ENCODE assay signal across 9 cellular contexts in the genomic region with DNA sequence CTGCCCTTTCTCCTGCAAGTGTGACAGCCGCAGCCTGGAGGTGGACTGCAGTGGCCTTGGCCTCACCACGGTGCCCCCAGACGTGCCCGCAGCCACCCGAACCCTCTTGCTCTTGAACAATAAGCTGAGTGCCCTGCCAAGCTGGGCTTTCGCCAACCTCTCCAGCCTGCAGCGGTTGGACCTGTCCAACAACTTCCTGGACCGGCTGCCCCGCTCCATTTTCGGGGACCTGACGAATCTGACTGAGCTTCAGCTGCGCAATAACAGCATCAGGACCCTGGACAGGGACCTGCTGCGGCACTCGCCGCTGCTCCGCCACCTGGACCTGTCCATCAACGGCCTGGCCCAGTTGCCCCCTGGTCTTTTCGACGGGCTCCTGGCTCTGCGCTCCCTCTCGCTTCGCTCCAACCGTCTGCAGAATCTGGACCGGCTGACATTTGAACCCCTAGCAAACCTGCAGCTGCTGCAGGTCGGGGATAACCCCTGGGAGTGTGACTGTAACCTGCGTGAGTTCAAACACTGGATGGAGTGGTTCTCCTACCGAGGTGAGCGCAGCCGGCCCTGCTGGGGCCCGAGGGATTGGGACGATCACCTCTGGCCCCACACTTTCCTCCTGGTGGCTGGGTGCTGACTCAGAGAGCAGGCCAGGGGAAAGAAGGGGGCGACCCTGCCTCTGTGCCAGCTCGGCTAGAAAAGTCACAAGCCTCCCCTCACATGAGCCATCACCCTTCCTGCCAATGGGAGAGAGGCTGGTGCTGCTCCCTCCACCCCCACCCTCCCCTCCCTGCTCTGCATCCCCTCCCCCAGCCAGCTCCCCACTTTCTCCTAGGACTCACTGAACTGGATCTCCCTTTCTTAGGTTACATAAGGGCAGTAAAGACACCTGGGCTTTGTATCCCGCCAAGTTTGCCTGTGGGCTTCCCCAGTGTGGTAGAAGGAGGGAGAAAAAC. TPM values are rescaled to one million over a fixed set of nuclear protein-coding genes. Genes with fewer than 3 reads are reported as not detected.
DNase-seq lines count a peak whose midpoint lies in the region; ATAC-seq, FAIRE-seq and TF ChIP-seq lines count a peak whose summit lies in the region.
"Had no signal": no experiment of that assay in that cellular context is flagged by ENCODE, and none has a peak within 500 bp of the region (broad histone marks: within the 10 kb centered on the region; RNA-seq: fewer than 3 reads in every experiment).

No MANE protein-coding gene starts in this region.

- peak overlapping the region in 1 of 2 donors; percentile 63 for H3K27ac Mint-ChIP-seq in stimulated activated naive CD8-positive, alpha-beta T cell treated with anti-CD3 and anti-CD28 coated beads, Interleukin-15, amount 100 ng/mL, for 72 hours

- peak; percentile 32 for ATAC-seq in stimulated activated naive CD8-positive, alpha-beta T cell treated with anti-CD3 and anti-CD28 coated beads, Interleukin-15, Interleukin-2, amounts not matched to agents 100 U/mL and 50 U/mL, for 24 hours
- ATAC-seq in stimulated activated naive CD8-positive, alpha-beta T cell treated with anti-CD3 and anti-CD28 coated beads, Interleukin-15, amount 100 ng/mL, for 72 hours, result no peak
- peak; percentile 59 for ATAC-seq in GM12878
- ATAC-seq in aorta (ENCODE audit: low FRiP score), result peak; percentile 36
- ATAC-seq in HG03460 (IDR thresholded peaks at IDR 0.05; ENCODE audit: unreplicated experiment), result no peak

- H3K4me1 ChIP-seq in GM12878 (ENCODE audit: control insufficient read depth, insufficient read depth, low read length), result no peaks in the 10 kb centered on the region
- no peaks in the 10 kb centered on the region for H3K4me1 ChIP-seq in keratinocyte (ENCODE audit: control insufficient read depth, extremely low read depth, insufficient read depth, low read length)
- H3K4me1 ChIP-seq in aorta (ENCODE audit: control insufficient read depth in 1 of 2, insufficient read depth in 2 of 2, low read length in 2 of 2), result no peaks in the 10 kb centered on the region

- H3K79me2 ChIP-seq in GM12878 (ENCODE audit: control insufficient read depth, insufficient read depth, low read length) (no peaks in the 10 kb centered on the region), keratinocyte (ENCODE audit: control insufficient read depth, insufficient read depth, low read length) (no peaks in the 10 kb centered on the region)

- no peak for TF ChIP-seq CTCF in GM12878 (IDR thresholded peaks at IDR 0.05 in 2 of 3, conservative IDR thresholded peaks at IDR 0.05 in 1 of 3; ENCODE audit: control insufficient read depth in 2 of 3, extremely low read depth in 1 of 3, insufficient read depth in 1 of 3, low read depth in 3 of 3, low read length in 3 of 3)
- no peak for TF ChIP-seq CTCF in keratinocyte (optimal IDR thresholded peaks at IDR 0.05 in 1 of 3, IDR thresholded peaks at IDR 0.05 in 1 of 3, conservative IDR thresholded peaks at IDR 0.05 in 1 of 3; ENCODE audit: extremely low read depth in 1 of 3, insufficient read depth in 2 of 3, low read length in 3 of 3)

- no peaks in the 10 kb centered on the region for H3K9me3 Mint-ChIP-seq in stimulated activated naive CD8-positive, alpha-beta T cell treated with anti-CD3 and anti-CD28 coated beads, Interleukin-15, amount 100 ng/mL, for 72 hours

- RAD21 ChIA-PET in GM12878 (lab: Charles Lee; ENCODE audit: unreplicated experiment), result no interaction called here

- no peak overlapping the region for H3K4me3 ChIP-seq in GM12878
- H3K4me3 ChIP-seq in keratinocyte (ENCODE audit: control insufficient read depth in 2 of 3, extremely low read depth in 1 of 3, insufficient read depth in 2 of 3, low read depth in 1 of 3, low read length in 3 of 3), result no peak overlapping the region
- no peak overlapping the region for H3K4me3 ChIP-seq in aorta (ENCODE audit: low read length in 2 of 2)

- SMC1A ChIA-PET in GM12878 (lab: Charles Lee; ENCODE audit: uncharacterized antibody, unreplicated experiment), result interaction anchor here (1.1 kb wide), 1 partner anchor 203 kb away, joined by 3 read pairs; no protein-coding TSS in a partner anchor

- H2AFZ ChIP-seq in GM12878 (ENCODE audit: control insufficient read depth, low read depth, low read length) (no peak overlapping the region), keratinocyte (ENCODE audit: control insufficient read depth, low read length) (no peak overlapping the region)

- dilution Hi-C loops in keratinocyte (cut with MboI; ENCODE audit: extremely low pct_ligation_motif_present, low sequenced_read_pairs), result no loop called here

- no peak for FAIRE-seq in GM12878 (lab: Jason Lieb, UNC)
- no peak for FAIRE-seq in keratinocyte (lab: Jason Lieb, UNC)

- BruUV-seq in GM12878 (replicated peaks; lab: Mats Ljungman, UMichigan), result no TSS peak

- H3K4me2 ChIP-seq in GM12878 (ENCODE audit: control insufficient read depth, insufficient read depth) (no peak overlapping the region), keratinocyte (ENCODE audit: control insufficient read depth, extremely low read depth, insufficient read depth, low read depth, low read length) (no peak overlapping the region)

- CTCF ChIA-PET in GM12878 (lab: Yijun Ruan, JAX), result interaction anchor here (1.4 kb wide), 1 partner anchor 109 kb away, joined by 6 read pairs; no protein-coding TSS in a partner anchor

- H3K36me3 ChIP-seq in GM12878 (ENCODE audit: control insufficient read depth in 2 of 2, insufficient read depth in 2 of 2, low read length in 1 of 2) (no peaks in the 10 kb centered on the region), keratinocyte (ENCODE audit: control insufficient read depth in 2 of 2, extremely low read depth in 1 of 2, insufficient read depth in 2 of 2, low read length in 2 of 2) (no peaks in the 10 kb centered on the region), aorta (ENCODE audit: control insufficient read depth in 1 of 2, insufficient read depth in 2 of 2, low read length in 1 of 2) (no peaks in the 10 kb centered on the region)

- H3K9me1 ChIP-seq in keratinocyte (ENCODE audit: control insufficient read depth, extremely low read depth, insufficient read depth, low read length), result no peaks in the 10 kb centered on the region

- peaks cover 37% of the 10 kb centered on the region for H3K27me3 Mint-ChIP-seq in stimulated activated naive CD8-positive, alpha-beta T cell treated with anti-CD3 and anti-CD28 coated beads, Interleukin-15, amount 100 ng/mL, for 72 hours

- no peak for TF ChIP-seq POLR2A in GM12878 (IDR thresholded peaks at IDR 0.05; ENCODE audit: low read depth, low read length)

- DNase-seq in stimulated activated naive CD8-positive, alpha-beta T cell treated with anti-CD3 and anti-CD28 coated beads, Interleukin-15, Interleukin-2, amounts not matched to agents 100 U/mL and 50 U/mL, for 24 hours, result peak; percentile 32
- no peak for DNase-seq in stimulated activated naive CD8-positive, alpha-beta T cell treated with anti-CD3 and anti-CD28 coated beads, Interleukin-15, amount 100 ng/mL, for 72 hours
- DNase-seq in GM12878 (ENCODE audit: low read depth, low spot score) (no peak), keratinocyte (ENCODE audit: low read depth, low spot score) (peak; percentile 11), aorta (peak; percentile 72 to 82), GM19238 (ENCODE audit: insufficient read length, low spot score) (no peak), dedifferentiated amniotic fluid mesenchymal stem cell (ENCODE audit: extremely low spot score) (no peak)

- H4K20me1 ChIP-seq in GM12878 (ENCODE audit: control insufficient read depth, insufficient read depth), result no peaks in the 10 kb centered on the region
- no peaks in the 10 kb centered on the region for H4K20me1 ChIP-seq in keratinocyte (ENCODE audit: control insufficient read depth, extremely low read depth, insufficient read depth, low read length)

- no peak for TF ChIP-seq RAD21 in GM12878 (IDR thresholded peaks at IDR 0.05; ENCODE audit: insufficient read depth, low read depth, low read length)

- 36% methylated on average over 33 of the region's 34 CpGs for WGBS in GM12878 (ENCODE audit: insufficient coverage, insufficient replicate concordance, low lambda C conversion rate, missing lambda C conversion rate)
- 7 to 8% methylated on average over 32 to 34 of the region's 34 CpGs for WGBS in aorta, 2 donors

- H3K9me3 ChIP-seq in GM12878 (replicated peaks; ENCODE audit: control insufficient read depth, insufficient read depth, low read length), result no peaks in the 10 kb centered on the region
- H3K9me3 ChIP-seq in keratinocyte (ENCODE audit: control insufficient read depth, low read depth, low read length), result no peaks in the 10 kb centered on the region
- H3K9me3 ChIP-seq in aorta (ENCODE audit: control insufficient read depth, low read length), result no peaks in the 10 kb centered on the region

- H3K27ac ChIP-seq in GM12878 (ENCODE audit: control insufficient read depth, insufficient read depth) (no peak overlapping the region), keratinocyte (ENCODE audit: control insufficient read depth, insufficient read depth, low read length) (no peak overlapping the region), aorta (ENCODE audit: low read depth in 1 of 2, low read length in 2 of 2) (no peak overlapping the region)

- no peak for TF ChIP-seq EP300 in GM12878 (IDR thresholded peaks at IDR 0.05; ENCODE audit: borderline replicate concordance in 1 of 2, control insufficient read depth in 1 of 2, low read depth in 2 of 2, low read length in 2 of 2)

- H3K27me3 ChIP-seq in GM12878 (replicated peaks in 1 of 2; ENCODE audit: control insufficient read depth in 2 of 2, insufficient read depth in 2 of 2, low read length in 1 of 2) (peaks cover 2 to 4% of the 10 kb centered on the region in 2 experiments; a peak in 3 of 4 replicates), keratinocyte (ENCODE audit: control insufficient read depth, extremely low read depth, insufficient read depth, low read length) (peaks cover 28% of the 10 kb centered on the region), aorta (ENCODE audit: control insufficient read depth in 1 of 2, insufficient read depth in 2 of 2, low read length in 1 of 2) (no peaks in the 10 kb centered on the region)

- no peak overlapping the region for H3K4me3 Mint-ChIP-seq in stimulated activated naive CD8-positive, alpha-beta T cell treated with anti-CD3 and anti-CD28 coated beads, Interleukin-15, amount 100 ng/mL, for 72 hours

- POLR2A ChIA-PET in GM12878 (lab: Charles Lee), result no interaction called here

- H3K9ac ChIP-seq in GM12878 (ENCODE audit: control insufficient read depth, insufficient read depth, low read length), result no peak overlapping the region
- no peak overlapping the region for H3K9ac ChIP-seq in keratinocyte (ENCODE audit: control insufficient read depth, extremely low read depth, insufficient read depth, low read length)

- intact Hi-C loops in GM12878 (cut with micrococcal nuclease; ENCODE audit: unreplicated experiment), result no loop called here
- intact Hi-C loops in aorta (cut with DNase I), result no loop called here

- no peaks in the 10 kb centered on the region for H3K4me1 Mint-ChIP-seq in stimulated activated naive CD8-positive, alpha-beta T cell treated with anti-CD3 and anti-CD28 coated beads, Interleukin-15, amount 100 ng/mL, for 72 hours

- in situ Hi-C loops in GM12878 (cut with MboI), result no loop called here

RNA-seq across cellular contexts. Expression of a gene that starts 10.9 kb away (rescaled TPM):
- not detected in 2 replicates for total RNA-seq in GM12878 (2013; cell fraction: nucleolus; rRNA removed)
- not detected in 2 replicates for total RNA-seq in GM12878 (2014; rRNA removed)
- not detected in 2 replicates for total RNA-seq in GM12878 (2014; rRNA removed; fragmentation: Illumina TruSeq; extraction: Trizol)
- total RNA-seq in GM12878 (2021), result not detected in 2 replicates
- not detected for polyA plus RNA-seq in GM12878 (2011; ENCODE audit: low read depth)
- polyA plus RNA-seq in GM12878 (2011; rRNA removed), result 0.05 TPM in 1 of 2 replicates, not detected in the other
- 0.03 and 0.06 TPM in 2 replicates for polyA plus RNA-seq in GM12878 (2011; cell fraction: cytosol; rRNA removed)
- 0.12 and 0.18 TPM in 2 replicates for polyA plus RNA-seq in GM12878 (2011; cell fraction: nucleus; rRNA removed)
- not detected in 2 replicates for polyA plus RNA-seq in GM12878 (2012)
- not detected in 2 replicates for polyA plus RNA-seq in GM12878 (2014; fragmentation: Illumina TruSeq; extraction: Trizol)
- not detected for polyA plus RNA-seq in GM12878 (2014; fragmentation: Nextera tagmentation; extraction: Ambion mirVana)
- not detected in 2 replicates for polyA plus RNA-seq in GM12878 (2014; rRNA removed)
- not detected for polyA plus RNA-seq in GM12878 (2016; fragmentation: Nextera tagmentation; extraction: Ambion mirVana)
- polyA minus RNA-seq in GM12878 (2011; rRNA and poly(A)+ RNA removed), result 0.15 TPM in 1 of 2 replicates, not detected in the other
- not detected in 2 replicates for polyA minus RNA-seq in GM12878 (2011; cell fraction: cytosol; rRNA and poly(A)+ RNA removed)
- polyA minus RNA-seq in GM12878 (2011; cell fraction: nucleus; rRNA and poly(A)+ RNA removed), result not detected in 2 replicates
- polyA plus RNA-seq in keratinocyte, result not detected in 3 replicates
- not detected for polyA plus RNA-seq in keratinocyte (2011; ENCODE audit: low read depth)
- not detected in 2 replicates for polyA plus RNA-seq in keratinocyte (2011; cell fraction: cytosol; rRNA removed)
- polyA plus RNA-seq in keratinocyte (2011; cell fraction: nucleus; rRNA removed), result not detected in 2 replicates
- not detected in 2 replicates for polyA plus RNA-seq in keratinocyte (2012; ENCODE audit: low replicate concordance)
- not detected in 3 replicates for polyA minus RNA-seq in keratinocyte
- polyA minus RNA-seq in keratinocyte (2011; cell fraction: cytosol; rRNA and poly(A)+ RNA removed), result not detected
- polyA minus RNA-seq in keratinocyte (2011; cell fraction: nucleus; rRNA and poly(A)+ RNA removed), result not detected in 2 replicates
- total RNA-seq in aorta, result not detected
- polyA plus RNA-seq in aorta, result not detected
- total RNA-seq: T-helper 2 cell treated with Interferon-gamma antibody and Interleukin-4, amounts not matched to agents 100 ng/mL and 5 ng/mL, for 36 hours had no signal

Comparison
In these comparisons a context has a peak if more than half of its experiments do, and no peak if none do; other contexts are left out.
1. ATAC-seq: peak in stimulated activated naive CD8-positive, alpha-beta T cell treated with anti-CD3 and anti-CD28 coated beads, Interleukin-15, Interleukin-2, amounts not matched to agents 100 U/mL and 50 U/mL, for 24 hours (single experiment), GM12878 (single experiment) and aorta (single experiment); none in stimulated activated naive CD8-positive, alpha-beta T cell treated with anti-CD3 and anti-CD28 coated beads, Interleukin-15, amount 100 ng/mL, for 72 hours (single experiment) and HG03460 (single experiment).
2. DNase-seq: peak in stimulated activated naive CD8-positive, alpha-beta T cell treated with anti-CD3 and anti-CD28 coated beads, Interleukin-15, Interleukin-2, amounts not matched to agents 100 U/mL and 50 U/mL, for 24 hours (single experiment), keratinocyte (single experiment) and aorta (2 of 2); none in stimulated activated naive CD8-positive, alpha-beta T cell treated with anti-CD3 and anti-CD28 coated beads, Interleukin-15, amount 100 ng/mL, for 72 hours (0 of 2), GM12878 (single experiment), GM19238 (single experiment) and dedifferentiated amniotic fluid mesenchymal stem cell (single experiment).